Comparison of ENCODE assay signal across 1 cellular context in genomic region chr15:60478633-60479360, GRCh38.
TF ChIP-seq lines count a peak whose summit lies in the region.

Gene ICE2 (minus strand): TSS chr15:60479142. CDS start chr15:60477977, 1,165 bp downstream.

TF ChIP-seq in K562, 482 proteins besides CTCF, POLR2A, EP300 and RAD21 (continued from another document and continues in another):
- TF ChIP-seq ID3 (CRISPR knock-in tag; IDR thresholded peaks at IDR 0.05) (no peak), ID3 (tag; IDR thresholded peaks at IDR 0.05) (no peak), NR4A1 (CRISPR knock-in tag; IDR thresholded peaks at IDR 0.05) (no peak), NR4A1 (tag; IDR thresholded peaks at IDR 0.05) (peak; percentile 50), TAL1 (IDR thresholded peaks at IDR 0.05) (no peak), HNRNPK (IDR thresholded peaks at IDR 0.05; ENCODE audit: low read depth, low read length, poor library complexity, severe bottlenecking) (no peak), PHF20 (IDR thresholded peaks at IDR 0.05; ENCODE audit: partially characterized antibody) (peak; percentile 94), FOXA1 (IDR thresholded peaks at IDR 0.05; ENCODE audit: borderline replicate concordance) (no peak), SRSF3 (IDR thresholded peaks at IDR 0.05; ENCODE audit: insufficient read depth, low read length) (0 out of 2 replicates have a peak, but pooled peaks have one; percentile 26), ZNF589 (CRISPR knock-in tag; IDR thresholded peaks at IDR 0.05; ENCODE audit: low read depth) (no peak), POLR2AphosphoS5 (IDR thresholded peaks at IDR 0.05; ENCODE audit: control insufficient read depth, insufficient read depth, low read depth, low read length) (peak; percentile 87), MEF2D (tag; conservative IDR thresholded peaks at IDR 0.05; ENCODE audit: low read depth) (no peak), KLF6 (CRISPR knock-in tag; IDR thresholded peaks at IDR 0.05; ENCODE audit: borderline replicate concordance) (0 out of 2 replicates have a peak, but pooled peaks have one; percentile 16), NFE2L1 (tag; IDR thresholded peaks at IDR 0.05; ENCODE audit: borderline replicate concordance, low read depth) (no peak), EGR1 (conservative IDR thresholded peaks at IDR 0.05) (peak; percentile 88), ATF7 (IDR thresholded peaks at IDR 0.05) (peak; percentile 85; the same call in 1 of the 2 replicates), CEBPG (CRISPR knock-in tag; IDR thresholded peaks at IDR 0.05) (no peak), CEBPG (tag; conservative IDR thresholded peaks at IDR 0.05 in 1 of 2, IDR thresholded peaks at IDR 0.05 in 1 of 2) (no peak), ZFP1 (CRISPR knock-in tag; IDR thresholded peaks at IDR 0.05) (no peak), SAP30 (IDR thresholded peaks at IDR 0.05; ENCODE audit: borderline replicate concordance, insufficient read depth, low read depth, low read length, poor library complexity, severe bottlenecking) (peak; percentile 85), IRF1 (CRISPR knock-in tag; IDR thresholded peaks at IDR 0.05; ENCODE audit: borderline replicate concordance) (peak; percentile 44; the same call in 1 of the 2 replicates), THRB (CRISPR knock-in tag; conservative IDR thresholded peaks at IDR 0.05) (peak; percentile 68; the same call in 1 of the 2 replicates), JUN (IDR thresholded peaks at IDR 0.05; ENCODE audit: borderline replicate concordance, low read depth, low read length) (peak; percentile 47; the same call in 1 of the 2 replicates), JUN (CRISPR knock-in tag; IDR thresholded peaks at IDR 0.05; ENCODE audit: borderline replicate concordance) (no peak), EHMT2 (IDR thresholded peaks at IDR 0.05) (no peak), MEF2A (IDR thresholded peaks at IDR 0.05; ENCODE audit: control insufficient read depth, low read depth, low read length) (no peak), UBTF (IDR thresholded peaks at IDR 0.05; ENCODE audit: borderline replicate concordance in 1 of 2, low read depth in 2 of 2, low read length in 2 of 2) (peak in 1 of 2 experiments; percentile 80; a peak in 1 of 4 replicates), NONO (IDR thresholded peaks at IDR 0.05; ENCODE audit: low read depth in 2 of 2, low read length in 1 of 2) (peak; percentile 12 to 89; a peak in 1 of 4 replicates), GTF2B (IDR thresholded peaks at IDR 0.05; ENCODE audit: extremely low read depth, insufficient read length) (no peak), ZFP91 (CRISPR knock-in tag; IDR thresholded peaks at IDR 0.05) (no peak), CLOCK (CRISPR knock-in tag; IDR thresholded peaks at IDR 0.05; ENCODE audit: borderline replicate concordance) (no peak), NFIC (IDR thresholded peaks at IDR 0.05) (peak; percentile 57), SAFB2 (IDR thresholded peaks at IDR 0.05; ENCODE audit: borderline replicate concordance, low read depth, low read length, severe bottlenecking) (no peak), NR3C1 (CRISPR knock-in tag; IDR thresholded peaks at IDR 0.05) (peak; percentile 83; the same call in 1 of the 2 replicates), NCOR1 (IDR thresholded peaks at IDR 0.05) (peak; percentile 57; the same call in 1 of the 2 replicates), ETV6 (IDR thresholded peaks at IDR 0.05; ENCODE audit: borderline replicate concordance in 1 of 2, low read depth in 2 of 2, low read length in 1 of 2) (0 out of 4 replicates have a peak, but pooled peaks of 1 of the 2 experiments have one; percentile 64), ETV6 (CRISPR knock-in tag; IDR thresholded peaks at IDR 0.05; ENCODE audit: borderline replicate concordance) (no peak), GABPA (tag; conservative IDR thresholded peaks at IDR 0.05; ENCODE audit: low read depth) (peak; percentile 91), CREM (IDR thresholded peaks at IDR 0.05; ENCODE audit: low read depth) (peak; percentile 99), RFX7 (CRISPR knock-in tag; IDR thresholded peaks at IDR 0.05) (no peak), POU5F1 (IDR thresholded peaks at IDR 0.05; ENCODE audit: borderline replicate concordance, low read depth, low read length, partially characterized antibody) (no peak), ZBTB11 (CRISPR knock-in tag; IDR thresholded peaks at IDR 0.05) (peak in 1 of 3 experiments; percentile 89; a peak in 2 of 6 replicates), SNAPC5 (CRISPR knock-in tag; IDR thresholded peaks at IDR 0.05) (no peak), MAFF (IDR thresholded peaks at IDR 0.05; ENCODE audit: low read length) (no peak), ZNF778 (CRISPR knock-in tag; IDR thresholded peaks at IDR 0.05) (no peak), GMEB1 (CRISPR knock-in tag; IDR thresholded peaks at IDR 0.05) (peak; percentile 95)
